ENCODE assay signal across 1 cellular context in genomic region chr6:158799051-158799792, GRCh38.
TF ChIP-seq lines count a peak whose summit lies in the region.

No MANE protein-coding gene starts in this region.

TF ChIP-seq in HEK293, 187 proteins besides CTCF, POLR2A, EP300 and RAD21 (continued from another document and continues in another):
- peak; percentile 39; the same call in 1 of the 2 replicates for TF ChIP-seq HIC1 (tag by site-specific recombination; IDR thresholded peaks at IDR 0.05)
- peak; percentile 68 for TF ChIP-seq FEZF1 (tag by site-specific recombination; IDR thresholded peaks at IDR 0.05)
- TF ChIP-seq ZNF18 (tag by site-specific recombination; IDR thresholded peaks at IDR 0.05): no peak; the same call in 1 of the 2 replicates
- peak; percentile 92 for TF ChIP-seq PRDM4 (tag by site-specific recombination; IDR thresholded peaks at IDR 0.05)
- TF ChIP-seq ZNF280D (tag by site-specific recombination; IDR thresholded peaks at IDR 0.05): no peak
- TF ChIP-seq YY2 (tag by site-specific recombination; IDR thresholded peaks at IDR 0.05): no peak
- TF ChIP-seq ZNF398 (tag by site-specific recombination; IDR thresholded peaks at IDR 0.05): no peak
- TF ChIP-seq ZNF214 (tag by site-specific recombination; IDR thresholded peaks at IDR 0.05; ENCODE audit: borderline replicate concordance): no peak
- TF ChIP-seq ZNF266 (tag by site-specific recombination; IDR thresholded peaks at IDR 0.05; ENCODE audit: low read depth): no peak
- no peak for TF ChIP-seq ZNF148 (tag by site-specific recombination; IDR thresholded peaks at IDR 0.05; ENCODE audit: borderline replicate concordance)
- no peak for TF ChIP-seq ZNF560 (tag by site-specific recombination; IDR thresholded peaks at IDR 0.05; ENCODE audit: borderline replicate concordance)
- no peak for TF ChIP-seq ZNF776 (tag by site-specific recombination; IDR thresholded peaks at IDR 0.05; ENCODE audit: borderline replicate concordance)
- no peak for TF ChIP-seq YY1 (tag by site-specific recombination; IDR thresholded peaks at IDR 0.05)
- no peak for TF ChIP-seq ZBTB11 (tag by site-specific recombination; conservative IDR thresholded peaks at IDR 0.05; ENCODE audit: low read depth)
- TF ChIP-seq ZEB2 (tag by site-specific recombination; IDR thresholded peaks at IDR 0.05): peak; percentile 68
- TF ChIP-seq ZNF701 (tag by site-specific recombination; IDR thresholded peaks at IDR 0.05): no peak
- no peak for TF ChIP-seq ZNF221 (tag by site-specific recombination; IDR thresholded peaks at IDR 0.05; ENCODE audit: borderline replicate concordance)
- peak; percentile 86 for TF ChIP-seq PRDM6 (tag by site-specific recombination; IDR thresholded peaks at IDR 0.05)
- TF ChIP-seq ZBTB20 (tag by site-specific recombination; IDR thresholded peaks at IDR 0.05): peak; percentile 52; the same call in 1 of the 2 replicates
- peak; percentile 76; the same call in 1 of the 2 replicates for TF ChIP-seq TCF7L2 (IDR thresholded peaks at IDR 0.05; ENCODE audit: borderline replicate concordance, low read depth, low read length)
- TF ChIP-seq SCRT1 (tag by site-specific recombination; IDR thresholded peaks at IDR 0.05; ENCODE audit: borderline replicate concordance): no peak
- no peak for TF ChIP-seq ZNF791 (tag by site-specific recombination; IDR thresholded peaks at IDR 0.05)
- TF ChIP-seq KLF8 (tag by site-specific recombination; IDR thresholded peaks at IDR 0.05): no peak
- TF ChIP-seq GLIS2 (tag by site-specific recombination; IDR thresholded peaks at IDR 0.05): 0 out of 2 replicates have a peak, but pooled peaks have one; percentile 21
- TF ChIP-seq ZFP3 (tag by site-specific recombination; IDR thresholded peaks at IDR 0.05; ENCODE audit: low read depth): no peak
- no peak for TF ChIP-seq PRDM10 (tag by site-specific recombination; IDR thresholded peaks at IDR 0.05)
- no peak for TF ChIP-seq PBX3 (CRISPR knock-in tag; IDR thresholded peaks at IDR 0.05)
